Comparison of ENCODE assay signal across 18 cellular contexts in the genomic region with DNA sequence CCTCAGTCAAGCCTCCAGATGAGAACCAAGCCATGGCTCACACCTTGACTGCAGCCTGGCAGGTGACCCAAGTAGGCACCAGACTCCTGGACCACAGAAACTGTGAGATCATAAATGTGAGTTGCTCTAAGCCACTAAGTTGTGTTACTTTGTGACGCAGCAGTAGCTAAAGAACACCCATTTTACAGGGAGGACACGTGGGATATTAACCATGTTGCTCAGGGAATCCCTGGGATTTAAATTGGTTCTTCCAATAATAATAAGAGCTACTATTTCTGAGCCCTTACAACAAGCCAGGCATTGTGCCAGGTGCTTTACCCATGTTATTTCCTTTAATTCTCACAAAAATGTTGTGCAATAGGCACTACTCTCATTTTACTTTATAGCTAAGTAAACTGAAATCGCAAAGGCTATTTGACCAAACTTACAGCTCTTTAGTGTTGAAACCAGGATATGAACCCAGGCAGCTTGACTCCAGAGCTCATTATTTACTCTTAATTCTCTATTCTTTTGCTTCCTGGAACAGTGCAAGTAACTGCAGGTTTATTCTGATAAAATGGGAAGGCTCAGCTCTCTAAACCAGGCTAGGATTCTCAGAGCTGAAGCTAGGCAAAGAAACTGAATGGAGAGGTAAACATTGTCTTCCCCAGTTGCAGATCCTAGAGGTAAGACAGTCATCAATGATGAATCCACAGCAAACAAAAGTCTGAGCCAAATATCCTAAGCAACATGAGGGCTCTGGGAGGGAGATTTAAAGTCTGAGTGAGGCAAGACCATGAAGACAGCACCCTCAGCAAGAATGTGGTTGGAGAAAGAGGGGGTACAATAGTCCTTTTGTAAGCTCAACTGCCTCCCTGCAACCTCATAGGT.
DNase-seq lines count a peak whose midpoint lies in the region; ATAC-seq and TF ChIP-seq lines count a peak whose summit lies in the region.
"Had no signal": no experiment of that assay in that cellular context is flagged by ENCODE, and none has a peak within 500 bp of the region (broad histone marks: within the 10 kb centered on the region; RNA-seq: fewer than 3 reads in every experiment).

No MANE protein-coding gene starts in this region.

- H3K9me3 Mint-ChIP-seq in stimulated activated naive CD8-positive, alpha-beta T cell treated with anti-CD3 and anti-CD28 coated beads, Interleukin-15, Interleukin-2, amounts not matched to agents 100 ng/mL and 50 ng/mL, for 24 hours, result no peaks in the 10 kb centered on the region
- H3K9me3 Mint-ChIP-seq: memory B cell; nephron; T-helper 2 cell treated with Interferon-gamma antibody and Interleukin-4, amounts not matched to agents 5 μg/mL and 100 μg/mL, for 36 hours had no signal

- H3K27me3 Mint-ChIP-seq in stimulated activated naive CD8-positive, alpha-beta T cell treated with anti-CD3 and anti-CD28 coated beads, Interleukin-15, Interleukin-2, amounts not matched to agents 100 ng/mL and 50 ng/mL, for 24 hours, result no peaks in the 10 kb centered on the region
- H3K27me3 Mint-ChIP-seq: memory B cell had no signal

- no peaks in the 10 kb centered on the region for H3K9me3 ChIP-seq in mucosa of descending colon
- no peaks in the 10 kb centered on the region for H3K9me3 ChIP-seq in A673 (ENCODE audit: low read depth, low read length, poor library complexity, severe bottlenecking)
- H3K9me3 ChIP-seq: SJSA1 had no signal

- H3K27me3 ChIP-seq in A673 (replicated peaks; ENCODE audit: insufficient read depth, low read depth, low read length, poor library complexity), result no peaks in the 10 kb centered on the region
- H3K27me3 ChIP-seq: SJSA1 had no signal

- peaks cover 34% of the 10 kb centered on the region for H3K4me1 Mint-ChIP-seq in stimulated activated naive CD8-positive, alpha-beta T cell treated with anti-CD3 and anti-CD28 coated beads, Interleukin-15, Interleukin-2, amounts not matched to agents 100 ng/mL and 50 ng/mL, for 24 hours (ENCODE audit: low read depth)

- H3K4me3 Mint-ChIP-seq in stimulated activated naive CD8-positive, alpha-beta T cell treated with anti-CD3 and anti-CD28 coated beads, Interleukin-15, Interleukin-2, amounts not matched to agents 100 ng/mL and 50 ng/mL, for 24 hours, result no peak overlapping the region
- H3K4me3 Mint-ChIP-seq: memory B cell; nephron; T-helper 2 cell treated with Interferon-gamma antibody and Interleukin-4, amounts not matched to agents 5 μg/mL and 100 μg/mL, for 36 hours had no signal

- H3K36me3 Mint-ChIP-seq in stimulated activated naive CD8-positive, alpha-beta T cell treated with anti-CD3 and anti-CD28 coated beads, Interleukin-15, Interleukin-2, amounts not matched to agents 100 ng/mL and 50 ng/mL, for 24 hours (ENCODE audit: low read depth), result no peaks in the 10 kb centered on the region
- H3K36me3 Mint-ChIP-seq: memory B cell had no signal

- no peak for ATAC-seq in stimulated activated naive CD8-positive, alpha-beta T cell treated with anti-CD3 and anti-CD28 coated beads, Interleukin-15, Interleukin-2, amounts not matched to agents 100 U/mL and 50 U/mL, for 24 hours
- ATAC-seq in mucosa of descending colon, result peak; percentile 68

- no peak overlapping the region for H3K27ac ChIP-seq in A673 (ENCODE audit: low read depth, low read length, poor library complexity, severe bottlenecking)
- H3K27ac ChIP-seq: SJSA1 had no signal

- DNase-seq in stimulated activated naive CD8-positive, alpha-beta T cell treated with anti-CD3 and anti-CD28 coated beads, Interleukin-15, Interleukin-2, amounts not matched to agents 100 U/mL and 50 U/mL, for 24 hours, result no peak
- DNase-seq in epithelial cell of esophagus (ENCODE audit: low read depth) (peak; percentile 15), mucosa of descending colon (peak in 1 of 3 donors; percentile 9), NCI-H526 (lab: John Stamatoyannopoulos, UW) (no peak), Ammon's horn (ENCODE audit: low spot score) (no peak), A673 (ENCODE audit: low spot score) (no peak), cerebellar cortex (ENCODE audit: low spot score) (no peak)
- DNase-seq: activated CD4-positive, CD25-positive, alpha-beta regulatory T cell treated with anti-CD3 and anti-CD28 coated beads, Interleukin-2, amount 50 U/mL, for 72 hours; activated effector memory CD4-positive, alpha-beta T cell treated with anti-CD3 and anti-CD28 coated beads, Interleukin-2, amount 50 U/mL, for 16 hours; Kasumi-1; NCI-H1436 treated with DMSO at 0.1 percent for 48 hours; NCI-H226; stimulated activated naive CD4-positive, alpha-beta T cell treated with Interleukin-2 at 50 U/mL for 16 hours had no signal

- CTCF ChIA-PET in A673 (lab: Charles Lee), result no interaction called here

- H3K36me3 ChIP-seq in mucosa of descending colon (ENCODE audit: low read depth), result no peaks in the 10 kb centered on the region
- no peaks in the 10 kb centered on the region for H3K36me3 ChIP-seq in A673 (ENCODE audit: insufficient read depth, low read length, poor library complexity, severe bottlenecking)
- H3K36me3 ChIP-seq: SJSA1 had no signal

- H3K4me3 ChIP-seq in epithelial cell of esophagus (ENCODE audit: low read length) (no peak overlapping the region), mucosa of descending colon (no peak overlapping the region), A673 (ENCODE audit: low read depth, low read length, poor library complexity, severe bottlenecking) (no peak overlapping the region)
- H3K4me3 ChIP-seq: SJSA1 had no signal

- POLR2A ChIA-PET in A673 (lab: Charles Lee; ENCODE audit: low non-redundant PET), result no interaction called here

- intact Hi-C loops in mucosa of descending colon (cut with DNase I, micrococcal nuclease) (no loop called here), A673 (cut with micrococcal nuclease; ENCODE audit: unreplicated experiment) (no loop called here)

- BruUV-seq in A673 (replicated peaks; lab: Mats Ljungman, UMichigan), result no TSS peak

- peak overlapping the region; percentile 63 for H3K27ac Mint-ChIP-seq in stimulated activated naive CD8-positive, alpha-beta T cell treated with anti-CD3 and anti-CD28 coated beads, Interleukin-15, Interleukin-2, amounts not matched to agents 100 ng/mL and 50 ng/mL, for 24 hours
- H3K27ac Mint-ChIP-seq: memory B cell; nephron; T-helper 2 cell treated with Interferon-gamma antibody and Interleukin-4, amounts not matched to agents 5 μg/mL and 100 μg/mL, for 36 hours had no signal

- H3K4me1 ChIP-seq in mucosa of descending colon (ENCODE audit: low read depth) (no peaks in the 10 kb centered on the region), A673 (ENCODE audit: insufficient read depth, low read length, poor library complexity, severe bottlenecking) (no peaks in the 10 kb centered on the region)
- H3K4me1 ChIP-seq: SJSA1 had no signal

- TF ChIP-seq CTCF in epithelial cell of esophagus (IDR thresholded peaks at IDR 0.05; ENCODE audit: insufficient read depth, low read depth, low read length, missing control alignments) (no peak), mucosa of descending colon (IDR thresholded peaks at IDR 0.05) (no peak), A673 (conservative IDR thresholded peaks at IDR 0.05; ENCODE audit: low read depth, low read length) (no peak)
